8 cellular contexts compared by ENCODE assay signal in genomic region chr4:52376107-52376704, GRCh38.
A peak's percentile ranks its signal among the peaks of the same experiment; 100 is the strongest.
DNase-seq lines count a peak whose midpoint lies in the region; ATAC-seq, FAIRE-seq and TF ChIP-seq lines count a peak whose summit lies in the region.

No MANE protein-coding gene starts in this region.

- H3K79me2 ChIP-seq in mesendoderm (ENCODE audit: control insufficient read depth, insufficient read depth, low read length), result no peaks in the 10 kb centered on the region

- peaks cover 11% of the 10 kb centered on the region for H3K27me3 Mint-ChIP-seq in activated CD4-positive, alpha-beta memory T cell treated with anti-CD3 and anti-CD28 coated beads, Interleukin-2, amount 10 ng/mL, durations not matched to agents 7 days and 5 days

- H2BK15ac ChIP-seq in mesendoderm (replicated peaks; ENCODE audit: low read depth), result no peak overlapping the region

- CTCF ChIA-PET in activated CD4-positive, alpha-beta memory T cell treated with anti-CD3 and anti-CD28 coated beads, Interleukin-2, amount 10 ng/mL, durations not matched to agents 7 days and 5 days (lab: Charles Lee), result interaction anchor here (0.7 to 2.1 kb wide), 12 partner anchors 9 to 609 kb away, joined by 3 to 21 read pairs (median 3); no protein-coding TSS in a partner anchor

- H2BK120ac ChIP-seq in mesendoderm (ENCODE audit: low read depth, low read length), result peak overlapping the region; percentile 17

- no peaks in the 10 kb centered on the region for H3K9me3 Mint-ChIP-seq in activated CD4-positive, alpha-beta memory T cell treated with anti-CD3 and anti-CD28 coated beads, Interleukin-2, amount 10 ng/mL, durations not matched to agents 7 days and 5 days

- no peak overlapping the region for H3K4me2 ChIP-seq in mesendoderm (ENCODE audit: low read length)

- no peaks in the 10 kb centered on the region for H3K36me3 ChIP-seq in mesendoderm (ENCODE audit: control insufficient read depth, insufficient read depth, low read length)

- no peak overlapping the region for H3K9ac ChIP-seq in mesendoderm (ENCODE audit: low read length)

- DNase-seq in COR-L47 (lab: John Stamatoyannopoulos, UW) (peak; percentile 60), H54 (ENCODE audit: insufficient read length, low spot score) (peak; percentile 1), NCI-H82 treated with DMSO at 0.1 percent for 48 hours (lab: John Stamatoyannopoulos, UW; ENCODE audit: unreplicated experiment) (peak; percentile 17), cerebellar cortex (ENCODE audit: low spot score) (peak; percentile 70), mesendoderm (peak; percentile 67)
- DNase-seq in effector CD4-positive, alpha-beta T cell, result no peak
- no peak for DNase-seq in activated CD4-positive, alpha-beta memory T cell treated with anti-CD3 and anti-CD28 coated beads, Interleukin-2, amount 10 ng/mL, durations not matched to agents 7 days and 5 days

- no peaks in the 10 kb centered on the region for H3K79me1 ChIP-seq in mesendoderm (ENCODE audit: low read length)

- H3K27me3 ChIP-seq in mesendoderm (ENCODE audit: insufficient read depth, low read length, poor library complexity), result no peaks in the 10 kb centered on the region

- H3K23ac ChIP-seq in mesendoderm (ENCODE audit: low read length), result no peak overlapping the region

- no peak overlapping the region for H2AK5ac ChIP-seq in mesendoderm (ENCODE audit: low read length)

- no peak overlapping the region for H3K27ac ChIP-seq in mesendoderm (ENCODE audit: low read depth, low read length)

- H3K56ac ChIP-seq in mesendoderm (ENCODE audit: low read length), result no peak overlapping the region

- TF ChIP-seq POLR2A in H54 (IDR thresholded peaks at IDR 0.05; ENCODE audit: low read depth, low read length), result no peak

- H3K27ac Mint-ChIP-seq in activated CD4-positive, alpha-beta memory T cell treated with anti-CD3 and anti-CD28 coated beads, Interleukin-2, amount 10 ng/mL, durations not matched to agents 7 days and 5 days, result no peak overlapping the region

- H4K5ac ChIP-seq in mesendoderm (ENCODE audit: low read length), result no peak overlapping the region

- POLR2A ChIA-PET in activated CD4-positive, alpha-beta memory T cell treated with anti-CD3 and anti-CD28 coated beads, Interleukin-2, amount 10 ng/mL, durations not matched to agents 7 days and 5 days (lab: Charles Lee), result no interaction called here

- no peak for ATAC-seq in GM21576 (IDR thresholded peaks at IDR 0.05; ENCODE audit: unreplicated experiment)

- H2BK5ac ChIP-seq in mesendoderm (ENCODE audit: low read length), result no peak overlapping the region

- no peak overlapping the region for H4K8ac ChIP-seq in mesendoderm (ENCODE audit: low read depth, low read length)

- H3K4me3 Mint-ChIP-seq in activated CD4-positive, alpha-beta memory T cell treated with anti-CD3 and anti-CD28 coated beads, Interleukin-2, amount 10 ng/mL, durations not matched to agents 7 days and 5 days, result no peak overlapping the region

- no peak overlapping the region for H3K4ac ChIP-seq in mesendoderm (ENCODE audit: low read depth, low read length)

- peaks cover 2% of the 10 kb centered on the region for H3K4me1 ChIP-seq in mesendoderm (ENCODE audit: control insufficient read depth, low read depth, low read length)

- no peaks in the 10 kb centered on the region for H3K36me3 Mint-ChIP-seq in activated CD4-positive, alpha-beta memory T cell treated with anti-CD3 and anti-CD28 coated beads, Interleukin-2, amount 10 ng/mL, durations not matched to agents 7 days and 5 days (ENCODE audit: low read depth)

- no peak overlapping the region for H3K18ac ChIP-seq in mesendoderm (ENCODE audit: low read length)

- WGBS in mesendoderm (ENCODE audit: extremely low coverage, insufficient coverage, low lambda C conversion rate), result no CpG with 5 or more reads among the region's 8 CpGs

- no peak for FAIRE-seq in H54 (lab: Jason Lieb, UNC)

- no peaks in the 10 kb centered on the region for H3K4me1 Mint-ChIP-seq in activated CD4-positive, alpha-beta memory T cell treated with anti-CD3 and anti-CD28 coated beads, Interleukin-2, amount 10 ng/mL, durations not matched to agents 7 days and 5 days

- no peak overlapping the region for H3K4me3 ChIP-seq in mesendoderm (ENCODE audit: low read length)

Comparison
In these comparisons a context has a peak if more than half of its experiments do, and no peak if none do; other contexts are left out.
1. DNase-seq: peak in COR-L47 (single experiment), H54 (single experiment), NCI-H82 treated with DMSO at 0.1 percent for 48 hours (single experiment), cerebellar cortex (single experiment) and mesendoderm (single experiment); none in effector CD4-positive, alpha-beta T cell (single experiment) and activated CD4-positive, alpha-beta memory T cell treated with anti-CD3 and anti-CD28 coated beads, Interleukin-2, amount 10 ng/mL, durations not matched to agents 7 days and 5 days (single experiment).